In genomic region chr18:31711365-31712035, GRCh38 we compare ENCODE assay signal across 19 cellular contexts. TPM values are rescaled to one million over a fixed set of nuclear protein-coding genes. Genes with fewer than 3 reads are reported as not detected.
"Had no signal": no experiment of that assay in that cellular context is flagged by ENCODE, and none has a peak within 500 bp of the region (broad histone marks: within the 10 kb centered on the region; RNA-seq: fewer than 3 reads in every experiment).

No MANE protein-coding gene starts in this region.

- H3K27me3 ChIP-seq: right atrium auricular region had no signal

- H3K27ac ChIP-seq: left ventricle myocardium inferior, right atrium auricular region, WERI-Rb-1 had no signal

- H3K9me3 ChIP-seq: left ventricle myocardium inferior, right atrium auricular region had no signal

- H3K36me3 ChIP-seq: left ventricle myocardium inferior, right atrium auricular region, WERI-Rb-1 had no signal

- H3K4me3 ChIP-seq: left ventricle myocardium inferior, right atrium auricular region had no signal

- H3K4me1 ChIP-seq: left ventricle myocardium inferior, right atrium auricular region had no signal

- DNase-seq: activated CD4-positive, alpha-beta memory T cell treated with anti-CD3 and anti-CD28 coated beads, Interleukin-2, amount 10 ng/mL, durations not matched to agents 7 days and 5 days; activated CD4-positive, alpha-beta T cell treated with anti-CD3 and anti-CD28 coated beads for 4 hours; activated naive CD4-positive, alpha-beta T cell treated with anti-CD3 and anti-CD28 coated beads, Interleukin-2, amount 50 U/mL, for 16 hours; activated T-cell treated with anti-CD3 and anti-CD28 coated beads, Interleukin-2, amount 50 U/mL, for 24 hours; amniotic stem cell; foreskin fibroblast; left ventricle myocardium inferior; mesenchymal stem cell; nucleus accumbens; stimulated activated CD4-positive, alpha-beta T cell treated with anti-CD3 and anti-CD28 coated beads, Interleukin-2, amount 100 ng/mL, for 48 hours had no signal

RNA-seq across cellular contexts. Expression of gene SLC25A52, which starts 49.2 kb away (rescaled TPM):
- total RNA-seq: cardiac septum, esophagus mucosa, kidney epithelial cell, left ventricle myocardium inferior, progenitor cell of endocrine pancreas, right atrium auricular region, skeletal muscle tissue had no signal
- polyA plus RNA-seq: thymus, urinary bladder had no signal
